ENCODE assay signal across 8 cellular contexts in the genomic region with DNA sequence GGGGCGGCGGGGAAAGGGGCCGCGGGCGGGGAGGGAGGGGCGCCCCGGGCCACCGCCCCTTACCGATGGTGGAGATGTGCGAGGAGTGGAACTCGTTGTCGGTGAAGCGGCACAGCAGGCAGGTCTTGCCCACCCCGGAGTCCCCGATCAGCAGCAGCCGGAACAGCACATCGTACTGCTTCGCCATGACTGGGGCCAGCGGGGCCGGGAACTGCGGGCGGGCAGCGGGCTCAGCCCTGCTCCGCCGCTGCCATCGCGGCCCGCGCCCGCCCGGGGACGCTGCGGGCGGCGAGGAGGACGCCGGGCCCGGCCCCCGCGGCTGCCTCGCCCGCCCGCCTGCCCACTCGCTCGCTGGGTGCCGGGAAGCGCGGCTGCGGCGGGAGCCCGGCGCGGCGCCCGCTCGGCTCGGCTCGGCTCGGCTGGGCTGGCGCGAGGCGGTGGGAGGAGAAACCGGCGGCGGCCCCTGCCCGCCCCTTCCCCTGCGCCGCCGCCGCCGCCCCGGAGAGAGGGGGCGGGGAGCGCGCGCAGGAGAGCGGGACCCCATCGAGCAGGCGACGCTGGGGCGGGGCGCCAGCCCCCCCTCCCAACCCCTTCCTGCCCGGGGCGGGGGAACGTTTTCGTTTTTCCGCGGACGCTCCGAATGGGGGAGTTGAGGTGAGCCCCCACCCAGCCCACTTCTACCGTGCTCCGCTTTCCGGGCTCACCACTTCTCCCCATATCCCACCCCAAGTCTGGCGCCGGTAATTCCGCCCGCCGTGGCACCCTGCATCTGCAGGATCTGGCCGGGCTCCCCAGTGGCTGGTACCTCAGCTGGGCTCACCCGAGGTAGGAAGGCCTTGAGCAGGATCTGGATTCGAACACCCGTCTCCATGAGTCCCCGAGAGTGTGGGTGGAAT. TPM values are rescaled to one million over a fixed set of nuclear protein-coding genes. Genes with fewer than 3 reads are reported as not detected.
A peak's percentile ranks its signal among the peaks of the same experiment; 100 is the strongest.
DNase-seq lines count a peak whose midpoint lies in the region; ATAC-seq and TF ChIP-seq lines count a peak whose summit lies in the region.

TSS of gene RAB15 (minus strand) at position 447 of the 896 bp plus-strand sequence. CDS start at position 187, 260 bp downstream.

- peaks cover 5% of the 10 kb centered on the region; the same call in 1 of the 2 replicates for H3K36me3 ChIP-seq in iPS-20b (ENCODE audit: insufficient read depth, low read depth, low read length)

- peaks cover 43% of the 10 kb centered on the region for H3K4me1 Mint-ChIP-seq in brain

- peaks cover 3% of the 10 kb centered on the region for H3K27me3 Mint-ChIP-seq in brain

- peak within 1 kb of the TSS; percentile 85 to 89 (median 86) for H3K4me3 Mint-ChIP-seq in brain

- no peaks in the 10 kb centered on the region for H3K9me3 Mint-ChIP-seq in brain

- H3K4me3 ChIP-seq in iPS-20b (ENCODE audit: low read length), result peak within 1 kb of the TSS; percentile 80
- peak within 1 kb of the TSS; percentile 54 to 70 (median 64) for H3K4me3 ChIP-seq in skin epidermis

- peaks cover 37% of the 10 kb centered on the region for H3K4me1 ChIP-seq in iPS-20b (ENCODE audit: insufficient read depth, low read length)

- peak; percentile 59 for ATAC-seq in HG02852 (IDR thresholded peaks at IDR 0.05; ENCODE audit: unreplicated experiment)
- ATAC-seq in GM18511 (IDR thresholded peaks at IDR 0.05; ENCODE audit: unreplicated experiment), result no peak

- DNase-seq in DMS79 (lab: John Stamatoyannopoulos, UW) (peak; percentile 12), SW480 (ENCODE audit: low spot score) (peak; percentile 14), HuH-7 (ENCODE audit: low spot score) (no peak)

- H3K27me3 ChIP-seq in iPS-20b (ENCODE audit: insufficient read depth, low read length), result peaks cover 30% of the 10 kb centered on the region

- peak within 1 kb of the TSS; percentile 80; the same call in 1 of the 2 replicates for H3K9ac ChIP-seq in iPS-20b (ENCODE audit: low read depth, low read length)

- H3K36me3 Mint-ChIP-seq in brain, result peaks cover 8% of the 10 kb centered on the region

- peak within 1 kb of the TSS; percentile 34 to 92 (median 76) for H3K27ac Mint-ChIP-seq in brain

- TF ChIP-seq CTCF in brain (conservative IDR thresholded peaks at IDR 0.05), result no peak

- H3K27ac ChIP-seq in iPS-20b (ENCODE audit: low read length) (no peak within 1 kb of the TSS), skin epidermis (peak within 1 kb of the TSS in 16 of 21 experiments; percentile 21 to 77 (median 63))

- no peaks in the 10 kb centered on the region for H3K9me3 ChIP-seq in iPS-20b (ENCODE audit: insufficient read depth, low read depth, low read length)

RNA-seq across cellular contexts. Expression of gene RAB15, which starts in this region (rescaled TPM):
- 28.0 TPM for polyA plus RNA-seq in brain (ENCODE audit: insufficient read depth, low read depth, low replicate concordance)
